In genomic region chr19:20612711-20613316, GRCh38 we compare ENCODE assay signal across 22 cellular contexts. TPM values are rescaled to one million over a fixed set of nuclear protein-coding genes. Genes with fewer than 3 reads are reported as not detected.
A peak's percentile ranks its signal among the peaks of the same experiment; 100 is the strongest.
DNase-seq lines count a peak whose midpoint lies in the region; FAIRE-seq and TF ChIP-seq lines count a peak whose summit lies in the region.
"Had no signal": no experiment of that assay in that cellular context is flagged by ENCODE, and none has a peak within 500 bp of the region (broad histone marks: within the 10 kb centered on the region; RNA-seq: fewer than 3 reads in every experiment).

No MANE protein-coding gene starts in this region.

- no peak for DNase-seq in CD4-positive, alpha-beta memory T cell
- DNase-seq in OCI-M1 (lab: John Stamatoyannopoulos, UW) (peak; percentile 36), fibroblast of lung (ENCODE audit: low read depth in 2 of 2) (no peak), testis (no peak), kidney tubule cell (ENCODE audit: low spot score) (no peak), H54 (ENCODE audit: insufficient read length, low spot score) (no peak), retina (no peak)
- DNase-seq: activated CD8-positive, alpha-beta T cell treated with anti-CD3 and anti-CD28 coated beads for 36 hours; activated T-cell treated with anti-CD3 and anti-CD28 coated beads, Interleukin-2, amount 50 U/mL, for 48 hours; C1 segment of cervical spinal cord; caudate nucleus; effector memory CD4-positive, alpha-beta T cell; foreskin fibroblast; naive thymus-derived CD4-positive, alpha-beta T cell; NCI-H446; psoas muscle; stomach had no signal

- no peak overlapping the region for H3K9ac ChIP-seq in fibroblast of lung (ENCODE audit: insufficient read depth, low read length)

- no peak for TF ChIP-seq CTCF in fibroblast of lung (conservative IDR thresholded peaks at IDR 0.05 in 1 of 2, IDR thresholded peaks at IDR 0.05 in 1 of 2; ENCODE audit: low read depth in 1 of 2, low read length in 2 of 2)
- no peak for TF ChIP-seq CTCF in testis (IDR thresholded peaks at IDR 0.05)

- no peaks in the 10 kb centered on the region for H3K27me3 ChIP-seq in CD4-positive, alpha-beta memory T cell (ENCODE audit: insufficient read depth, low read length)
- H3K27me3 ChIP-seq in fibroblast of lung (ENCODE audit: control insufficient read depth, insufficient read depth, low read length) (no peaks in the 10 kb centered on the region), testis (no peaks in the 10 kb centered on the region)
- H3K27me3 ChIP-seq: stomach had no signal

- no peak overlapping the region for H3K27ac ChIP-seq in CD4-positive, alpha-beta memory T cell (ENCODE audit: low read depth, low read length)
- H3K27ac ChIP-seq in fibroblast of lung (ENCODE audit: insufficient read depth, low read length), result no peak overlapping the region
- peak overlapping the region; percentile 78 to 81 for H3K27ac ChIP-seq in testis
- H3K27ac ChIP-seq: psoas muscle, VCaP had no signal

- H3K36me3 Mint-ChIP-seq in CD4-positive, alpha-beta memory T cell, result peaks cover 5 to 12% of the 10 kb centered on the region in 2 donors

- CTCF ChIA-PET in CD4-positive, alpha-beta memory T cell (lab: Charles Lee; ENCODE audit: partially characterized antibody), result no interaction called here

- TF ChIP-seq POLR2A in testis (IDR thresholded peaks at IDR 0.05), result no peak
- TF ChIP-seq POLR2A in H54 (IDR thresholded peaks at IDR 0.05; ENCODE audit: low read depth, low read length), result no peak

- H3K4me1 ChIP-seq in CD4-positive, alpha-beta memory T cell (ENCODE audit: insufficient read depth, low read length), result no peaks in the 10 kb centered on the region
- H3K4me1 ChIP-seq in fibroblast of lung (ENCODE audit: control insufficient read depth, extremely low read depth, insufficient read depth, low read length) (no peaks in the 10 kb centered on the region), testis (peaks cover 12% of the 10 kb centered on the region)
- H3K4me1 ChIP-seq: HAP-1, psoas muscle had no signal

- H3K9me3 ChIP-seq in CD4-positive, alpha-beta memory T cell (ENCODE audit: control insufficient read depth in 1 of 2, low read length in 2 of 2), result peaks cover 0 to 28% of the 10 kb centered on the region in 2 donors
- H3K9me3 ChIP-seq in fibroblast of lung (ENCODE audit: control insufficient read depth, insufficient read depth, low read depth, low read length) (no peaks in the 10 kb centered on the region), testis (no peaks in the 10 kb centered on the region)
- H3K9me3 ChIP-seq: HAP-1 had no signal

- H3K4me3 Mint-ChIP-seq in CD4-positive, alpha-beta memory T cell, result peak overlapping the region in 5 of 8 donors; percentile 25 to 70 (median 63)
- H3K4me3 Mint-ChIP-seq: activated CD8-positive, alpha-beta T cell treated with anti-CD3 and anti-CD28 coated beads for 36 hours; activated naive CD8-positive, alpha-beta T cell had no signal

- H3K36me3 ChIP-seq in CD4-positive, alpha-beta memory T cell (ENCODE audit: insufficient read depth, low read length), result no peaks in the 10 kb centered on the region
- no peaks in the 10 kb centered on the region for H3K36me3 ChIP-seq in fibroblast of lung (ENCODE audit: control insufficient read depth, insufficient read depth, low read length)
- no peaks in the 10 kb centered on the region for H3K36me3 ChIP-seq in testis (ENCODE audit: low read depth, missing control alignments)
- H3K36me3 ChIP-seq: HAP-1, stomach had no signal

- H3K9me3 Mint-ChIP-seq in CD4-positive, alpha-beta memory T cell, result peaks cover 6 to 82% (median 62%) of the 10 kb centered on the region in 8 donors

- FAIRE-seq in H54 (lab: Jason Lieb, UNC), result no peak
- FAIRE-seq: HTR-8/SVneo had no signal

- H3K4me1 Mint-ChIP-seq in CD4-positive, alpha-beta memory T cell, result peaks cover 0 to 11% (median 8%) of the 10 kb centered on the region in 4 donors

- H3K79me2 ChIP-seq in fibroblast of lung (ENCODE audit: control insufficient read depth, insufficient read depth, low read length), result no peaks in the 10 kb centered on the region

- H3K4me3 ChIP-seq in CD4-positive, alpha-beta memory T cell (ENCODE audit: low read length in 2 of 2), result no peak overlapping the region
- peak overlapping the region; percentile 25 to 52 (median 41) for H3K4me3 ChIP-seq in fibroblast of lung (replicated peaks in 1 of 4; ENCODE audit: control extremely low read depth in 1 of 4, insufficient read depth in 1 of 4, low read depth in 3 of 4, low read length in 4 of 4)
- peak overlapping the region; percentile 44 to 50 for H3K4me3 ChIP-seq in testis
- H3K4me3 ChIP-seq: HAP-1, lung, psoas muscle had no signal

- peak overlapping the region; percentile 46 for H2AFZ ChIP-seq in fibroblast of lung (ENCODE audit: low read length)

- H3K27me3 Mint-ChIP-seq in CD4-positive, alpha-beta memory T cell, result no peaks in the 10 kb centered on the region
- H3K27me3 Mint-ChIP-seq: activated CD8-positive, alpha-beta T cell treated with anti-CD3 and anti-CD28 coated beads for 36 hours; naive thymus-derived CD4-positive, alpha-beta T cell had no signal

- no peak overlapping the region for H3K27ac Mint-ChIP-seq in CD4-positive, alpha-beta memory T cell
- H3K27ac Mint-ChIP-seq: activated CD8-positive, alpha-beta T cell treated with anti-CD3 and anti-CD28 coated beads for 36 hours; activated naive CD8-positive, alpha-beta T cell; naive thymus-derived CD4-positive, alpha-beta T cell had no signal

- intact Hi-C loops in CD4-positive, alpha-beta memory T cell (cut with micrococcal nuclease), result no loop called here
- intact Hi-C loops in testis (cut with DNase I; ENCODE audit: low total_unique reads), result no loop called here

- WGBS in testis, 2 donors, result 34 to 55% methylated on average over 5 of the region's 5 CpGs

- H4K20me1 ChIP-seq in fibroblast of lung (ENCODE audit: control insufficient read depth, extremely low read depth, insufficient read depth, low read length), result no peaks in the 10 kb centered on the region

- peak overlapping the region; percentile 87 for H3K4me2 ChIP-seq in fibroblast of lung (ENCODE audit: extremely low read depth, insufficient read depth, low read length)

- POLR2A ChIA-PET in CD4-positive, alpha-beta memory T cell (lab: Charles Lee; ENCODE audit: partially characterized antibody), result no interaction called here

RNA-seq across cellular contexts. Expression of gene ZNF737, which starts 47.2 kb away (rescaled TPM):
- 10 to 100 TPM; 41.3 to 44.7 TPM for total RNA-seq in CD4-positive, alpha-beta memory T cell
- polyA plus RNA-seq in CD4-positive, alpha-beta memory T cell, result 10 to 100 TPM in 1 of 2 donors, 1 to 10 TPM in 1; 3.1 to 19.1 TPM
- total RNA-seq in fibroblast of lung (8.5 and 12.1 TPM in 2 replicates), testis (10 to 100 TPM; 13.6 to 17.9 TPM)
- polyA plus RNA-seq in fibroblast of lung (3.4 and 4.3 TPM in 2 replicates), testis (ENCODE audit: insufficient read depth, low read depth, low replicate concordance) (4.6 TPM)
- 3.0 TPM in 2 replicates for polyA plus RNA-seq in fibroblast of lung (2012)
- 3.0 and 22.1 TPM in 2 replicates for polyA minus RNA-seq in fibroblast of lung (ENCODE audit: low replicate concordance)

RNA-seq across cellular contexts. Expression of gene ZNF626, which starts 48.6 kb away (rescaled TPM):
- total RNA-seq in CD4-positive, alpha-beta memory T cell, result 10 to 100 TPM; 18.6 to 19.8 TPM
- polyA plus RNA-seq in CD4-positive, alpha-beta memory T cell, result 10 to 100 TPM in 1 of 2 donors, 1 to 10 TPM in 1; 9.7 to 18.0 TPM
- total RNA-seq in fibroblast of lung (18.3 and 18.7 TPM in 2 replicates), testis (10 to 100 TPM; 18.6 to 19.7 TPM)
- polyA plus RNA-seq in fibroblast of lung (9.8 and 10.4 TPM in 2 replicates), testis (ENCODE audit: insufficient read depth, low read depth, low replicate concordance) (4.5 TPM)
- 5.2 and 6.2 TPM in 2 replicates for polyA plus RNA-seq in fibroblast of lung (2012)
- polyA minus RNA-seq in fibroblast of lung (ENCODE audit: low replicate concordance), result 1.3 and 1.6 TPM in 2 replicates

Comparison
In these comparisons a context has a peak if more than half of its experiments do, and no peak if none do; other contexts are left out.
1. H3K27ac ChIP-seq: peak in testis (2 of 2); none in CD4-positive, alpha-beta memory T cell (single experiment) and fibroblast of lung (single experiment).
2. H3K4me3 ChIP-seq: peak in fibroblast of lung (4 of 4) and testis (2 of 2); none in CD4-positive, alpha-beta memory T cell (0 of 2).